Comparison of ENCODE assay signal across 8 cellular contexts in genomic region chr7:50793115-50793946, GRCh38. TPM values are rescaled to one million over a fixed set of nuclear protein-coding genes. Genes with fewer than 3 reads are reported as not detected.
DNase-seq lines count a peak whose midpoint lies in the region; ATAC-seq, FAIRE-seq and TF ChIP-seq lines count a peak whose summit lies in the region.

No MANE protein-coding gene starts in this region.

- TF ChIP-seq RAD21 in A549 (conservative IDR thresholded peaks at IDR 0.05 in 1 of 2, IDR thresholded peaks at IDR 0.05 in 1 of 2) (no peak; a peak in 1 of 5 replicates), HCT116 (IDR thresholded peaks at IDR 0.05; ENCODE audit: low read depth) (no peak)

- peaks cover 9% of the 10 kb centered on the region; the same call in 1 of the 3 replicates for H3K9me3 ChIP-seq in A549
- H3K9me3 ChIP-seq in HCT116 (ENCODE audit: control insufficient read depth in 1 of 2, insufficient read depth in 1 of 2, low read depth in 1 of 2, low read length in 2 of 2), result peaks cover 0 to 3% of the 10 kb centered on the region in 2 experiments; a peak in 2 of 4 replicates
- no peaks in the 10 kb centered on the region for H3K9me3 ChIP-seq in iPS-18a (ENCODE audit: control insufficient read depth, low read depth, low read length)
- no peaks in the 10 kb centered on the region for H3K9me3 ChIP-seq in skeletal muscle satellite cell (replicated peaks; ENCODE audit: low read length)

- CTCF ChIA-PET in A549 (lab: Yijun Ruan, JAX), result interaction anchor here (0.9 to 2.1 kb wide), 4 partner anchors 15 to 348 kb away, joined by 3 to 5 read pairs (median 4); no protein-coding TSS in a partner anchor
- CTCF ChIA-PET in HCT116 (lab: Charles Lee), result no interaction called here

- 9% methylated on average over 11 of the region's 113 CpGs for WGBS in A549 (ENCODE audit: missing lambda C conversion rate)

- H3K4me2 ChIP-seq in A549 (peak overlapping the region; percentile 95), HCT116 (ENCODE audit: low read length) (peak overlapping the region; percentile 80), skeletal muscle satellite cell (ENCODE audit: low read length) (peak overlapping the region; percentile 97)

- RAD21 ChIA-PET in HCT116 (lab: Charles Lee; ENCODE audit: low non-redundant PET in 1 of 2, low total read pairs in 2 of 2, uncharacterized antibody in 2 of 2, unreplicated experiment in 2 of 2), result no interaction called here

- H3K79me2 ChIP-seq in HCT116 (ENCODE audit: insufficient read depth, low read length), result no peaks in the 10 kb centered on the region; the same call in 1 of the 2 replicates

- peaks cover 8% of the 10 kb centered on the region; the same call in 1 of the 2 replicates for H3K27me3 ChIP-seq in HCT116 (ENCODE audit: insufficient read depth, low read length)
- H3K27me3 ChIP-seq in brain microvascular endothelial cell (replicated peaks), result no peaks in the 10 kb centered on the region
- peaks cover 44% of the 10 kb centered on the region for H3K27me3 ChIP-seq in iPS-18a (ENCODE audit: control insufficient read depth, insufficient read depth, low read length)
- no peaks in the 10 kb centered on the region for H3K27me3 ChIP-seq in skeletal muscle satellite cell (ENCODE audit: control insufficient read depth, insufficient read depth, low read length)

- TF ChIP-seq POLR2A in A549 (IDR thresholded peaks at IDR 0.05; ENCODE audit: low read length) (peak; percentile 64), HCT116 (IDR thresholded peaks at IDR 0.05; ENCODE audit: borderline replicate concordance, extremely low read depth, insufficient read depth, insufficient read length) (peak; percentile 36)

- H3K36me3 ChIP-seq in HCT116 (ENCODE audit: control insufficient read depth in 1 of 2, insufficient read depth in 2 of 2, low read length in 2 of 2) (no peaks in the 10 kb centered on the region), brain microvascular endothelial cell (replicated peaks) (no peaks in the 10 kb centered on the region), iPS-18a (ENCODE audit: control insufficient read depth, low read depth, low read length) (no peaks in the 10 kb centered on the region), skeletal muscle satellite cell (ENCODE audit: insufficient read depth, low read length) (no peaks in the 10 kb centered on the region)

- DNase-seq in A549 (ENCODE audit: low read depth in 1 of 2, low spot score in 1 of 2) (peak; percentile 63 to 72), HCT116 (ENCODE audit: low read depth, low spot score) (no peak), SKM-1 (lab: John Stamatoyannopoulos, UW; ENCODE audit: unreplicated experiment) (peak; percentile 40), brain microvascular endothelial cell (peak; percentile 45)
- no peak for DNase-seq in activated CD4-positive, CD25-positive, alpha-beta regulatory T cell (lab: John Stamatoyannopoulos, UW)

- intact Hi-C loops in HCT116 (cut with micrococcal nuclease), result loop anchor here (5.0 to 10.0 kb wide), 2 partner anchors 274 to 371 kb away; no protein-coding TSS in a partner anchor

- in situ Hi-C loops in brain microvascular endothelial cell (cut with HindIII; ENCODE audit: low pct_ligation_motif_present, low sequenced_read_pairs), result no loop called here

- H3K4me3 ChIP-seq in A549 (peak overlapping the region; percentile 80), HCT116 (replicated peaks in 1 of 2; ENCODE audit: low read depth in 1 of 2, low read length in 2 of 2) (peak overlapping the region; percentile 56 to 61), brain microvascular endothelial cell (ENCODE audit: low read depth, low read length) (peak overlapping the region; percentile 55), iPS-18a (ENCODE audit: low read length) (peak overlapping the region; percentile 54), skeletal muscle satellite cell (ENCODE audit: low read length) (peak overlapping the region; percentile 86)

- H3K4me1 ChIP-seq in A549 (peaks cover 12% of the 10 kb centered on the region), HCT116 (ENCODE audit: control insufficient read depth in 1 of 2, insufficient read depth in 2 of 2, low read length in 2 of 2) (peaks cover 11 to 13% of the 10 kb centered on the region in 2 experiments; a peak in 3 of 4 replicates), iPS-18a (ENCODE audit: control insufficient read depth, low read depth, low read length) (peaks cover 20% of the 10 kb centered on the region), skeletal muscle satellite cell (ENCODE audit: control insufficient read depth, insufficient read depth, low read length) (peaks cover 20% of the 10 kb centered on the region)

- BruUV-seq in HCT116 (replicated peaks; lab: Mats Ljungman, UMichigan), result no TSS peak

- H3K9ac ChIP-seq in HCT116 (ENCODE audit: low read length) (peak overlapping the region; percentile 28; the same call in 1 of the 2 replicates), iPS-18a (ENCODE audit: low read length) (peak overlapping the region; percentile 53), skeletal muscle satellite cell (ENCODE audit: low read depth, low read length) (peak overlapping the region; percentile 88)

- no peak for FAIRE-seq in A549 (lab: Jason Lieb, UNC)

- TF ChIP-seq EP300 in A549 (IDR thresholded peaks at IDR 0.05), result no peak

- H2AFZ ChIP-seq in HCT116 (ENCODE audit: low read depth, low read length, poor library complexity, severe bottlenecking), result peak overlapping the region; percentile 35

- POLR2A ChIA-PET in A549 (lab: Yijun Ruan, JAX), result interaction anchor here (0.5 to 1.5 kb wide), 8 partner anchors 9 to 368 kb away, joined by 3 to 6 read pairs (median 3); no protein-coding TSS in a partner anchor
- POLR2A ChIA-PET in HCT116 (lab: Charles Lee), result no interaction called here

- H3K9me2 ChIP-seq in HCT116 (ENCODE audit: insufficient read depth), result no peaks in the 10 kb centered on the region

- peak; percentile 76 to 84 for ATAC-seq in A549
- ATAC-seq in HCT116, result peak; percentile 72
- ATAC-seq in GM21737 (IDR thresholded peaks at IDR 0.05; ENCODE audit: unreplicated experiment), result no peak

- H3K27ac ChIP-seq in A549, result peak overlapping the region; percentile 91 to 92
- H3K27ac ChIP-seq in HCT116 (ENCODE audit: low read depth, low read length), result peak overlapping the region; percentile 81; the same call in 1 of the 2 replicates
- peak overlapping the region; percentile 82 for H3K27ac ChIP-seq in brain microvascular endothelial cell
- H3K27ac ChIP-seq in iPS-18a (ENCODE audit: low read length), result no peak overlapping the region

- TF ChIP-seq CTCF in A549 (IDR thresholded peaks at IDR 0.05) (no peak), HCT116 (IDR thresholded peaks at IDR 0.05 in 2 of 3, conservative IDR thresholded peaks at IDR 0.05 in 1 of 3; ENCODE audit: borderline replicate concordance in 1 of 3, insufficient read depth in 1 of 3, low read depth in 2 of 3, low read length in 2 of 3) (no peak), brain microvascular endothelial cell (IDR thresholded peaks at IDR 0.05; ENCODE audit: low read depth, low read length, missing control alignments) (no peak)

- no peaks in the 10 kb centered on the region for H4K20me1 ChIP-seq in HCT116 (ENCODE audit: insufficient read depth)

TF ChIP-seq in A549, 52 proteins besides CTCF, POLR2A, EP300 and RAD21:
- TF ChIP-seq BCL3 (IDR thresholded peaks at IDR 0.05), result 0 out of 3 replicates have a peak, but pooled peaks have one; percentile 46
- TF ChIP-seq SREBF2 (IDR thresholded peaks at IDR 0.05), result no peak
- peak in 1 of 2 experiments; percentile 76; a peak in 2 of 5 replicates for TF ChIP-seq JUN (IDR thresholded peaks at IDR 0.05)

TF ChIP-seq in HCT116, 20 proteins besides CTCF, POLR2A, EP300 and RAD21:
- TF ChIP-seq YY1 (IDR thresholded peaks at IDR 0.05; ENCODE audit: extremely low read depth, insufficient replicate concordance, low read depth, low read length) (no peak), TCF7L2 (IDR thresholded peaks at IDR 0.05; ENCODE audit: borderline replicate concordance, extremely low read depth, insufficient read depth, insufficient read length) (peak; percentile 63), ELF1 (IDR thresholded peaks at IDR 0.05; ENCODE audit: borderline replicate concordance, low read depth) (no peak), ATF3 (IDR thresholded peaks at IDR 0.05) (no peak), EZH2 (IDR thresholded peaks at IDR 0.05) (no peak), ZFX (IDR thresholded peaks at IDR 0.05) (peak; percentile 48), POLR2AphosphoS5 (IDR thresholded peaks at IDR 0.05; ENCODE audit: low read depth, low read length) (peak; percentile 42; the same call in 1 of the 2 replicates), EGR1 (IDR thresholded peaks at IDR 0.05; ENCODE audit: low read depth) (no peak)

RNA-seq across cellular contexts. Expression of gene GRB10, which starts 10.6 kb away (rescaled TPM):
- polyA plus RNA-seq in A549 (2011; rRNA removed) (23.2 and 42.3 TPM in 2 replicates), A549 (2017; fragmentation: RNase III; extraction: RNeasy Plus Mini Kit Qiagen cat#74134 plus additional on column Dnase treatment) (34.7 to 37.6 TPM (median 37.0 TPM) in 3 replicates)
- 10.1 and 12.7 TPM in 2 replicates for polyA plus RNA-seq in A549 (2012; cell fraction: cytosol; rRNA removed)
- polyA plus RNA-seq in A549 (2012; cell fraction: nucleus; rRNA removed), result 19.9 and 33.8 TPM in 2 replicates
- polyA minus RNA-seq in A549 (2011; rRNA and poly(A)+ RNA removed), result 64.5 and 88.4 TPM in 2 replicates
- total RNA-seq in HCT116 (2021; ENCODE audit: unreplicated experiment), result 37.3 TPM
- 19.2 and 20.6 TPM in 2 replicates for polyA plus RNA-seq in HCT116 (2012)
- 39.8 and 41.8 TPM in 2 replicates for total RNA-seq in skeletal muscle satellite cell (2012; rRNA removed)

Comparison
In these comparisons a context has a peak if more than half of its experiments do, and no peak if none do; other contexts are left out.
1. DNase-seq: peak in A549 (2 of 2), SKM-1 (single experiment) and brain microvascular endothelial cell (single experiment); none in HCT116 (single experiment) and activated CD4-positive, CD25-positive, alpha-beta regulatory T cell (0 of 4).
2. H3K9ac ChIP-seq: peak in every context shown above with its lines; median percentile 88 in skeletal muscle satellite cell; 53 in iPS-18a; 28 in HCT116.
3. Of the 6 proteins assayed by ChIP-seq in both A549 and HCT116: peak only in A549: none; only in HCT116: none; in both: POLR2A; in neither: 5.
4. Peak in every context shown above with its lines, with median percentiles within 50 percentile points of each other: H3K4me2 ChIP-seq and H3K4me3 ChIP-seq.